7 cellular contexts compared by ENCODE assay signal in genomic region chr12:120194226-120194533, GRCh38. TPM values are rescaled to one million over a fixed set of nuclear protein-coding genes. Genes with fewer than 3 reads are reported as not detected.
DNase-seq lines count a peak whose midpoint lies in the region; ATAC-seq, FAIRE-seq and TF ChIP-seq lines count a peak whose summit lies in the region.

No MANE protein-coding gene starts in this region.

- H2AFZ ChIP-seq in H1 (ENCODE audit: low read length) (no peak overlapping the region), neuron (ENCODE audit: low read depth, low read length) (peak overlapping the region; percentile 84)

- FAIRE-seq in H1 (lab: Jason Lieb, UNC), result no peak

- H3K23ac ChIP-seq in H1 (ENCODE audit: insufficient read length), result no peak overlapping the region

- peak overlapping the region; percentile 79 to 90 (median 86) for H3K9ac ChIP-seq in H1 (replicated peaks in 1 of 4; ENCODE audit: extremely low read depth in 1 of 4, low read depth in 3 of 4, low read length in 3 of 4)

- no peak overlapping the region for H3K14ac ChIP-seq in H1 (ENCODE audit: insufficient read length)

- peak overlapping the region; percentile 77; the same call in 1 of the 2 replicates for H3K27ac ChIP-seq in H1 (ENCODE audit: low read depth, low read length)

- peak; percentile 22 for ATAC-seq in GM19395 (IDR thresholded peaks at IDR 0.05; ENCODE audit: unreplicated experiment)
- ATAC-seq in HG03571 (IDR thresholded peaks at IDR 0.05; ENCODE audit: unreplicated experiment), result no peak

- H3K27me3 ChIP-seq in MG63, result no peaks in the 10 kb centered on the region
- H3K27me3 ChIP-seq in H1 (replicated peaks in 1 of 4; ENCODE audit: control insufficient read depth in 3 of 4, extremely low read depth in 1 of 4, insufficient read depth in 3 of 4, low read length in 3 of 4), result no peaks in the 10 kb centered on the region
- no peaks in the 10 kb centered on the region for H3K27me3 ChIP-seq in neuron (ENCODE audit: insufficient read depth, low read length)

- peak overlapping the region; percentile 98 for H4K8ac ChIP-seq in H1 (ENCODE audit: extremely low read depth, insufficient read depth, low read length)

- H3K4me1 ChIP-seq in H1 (replicated peaks in 1 of 4; ENCODE audit: control insufficient read depth in 3 of 4, insufficient read depth in 4 of 4, low read length in 3 of 4) (peaks cover 0 to 3% (median under 1%) of the 10 kb centered on the region in 4 experiments; a peak in 4 of 7 replicates), neuron (ENCODE audit: insufficient read depth, low read length) (peaks cover 25% of the 10 kb centered on the region)

- no peak overlapping the region for H3K4ac ChIP-seq in H1 (replicated peaks; ENCODE audit: insufficient read length, low read depth, low read length)

- H3K4me3 ChIP-seq in MG63, result peak overlapping the region; percentile 98
- peak overlapping the region; percentile 86 to 96 (median 88) for H3K4me3 ChIP-seq in H1 (ENCODE audit: extremely low read depth in 1 of 4, insufficient read depth in 2 of 4, low read depth in 3 of 4, low read length in 4 of 4)
- peak overlapping the region; percentile 93 for H3K4me3 ChIP-seq in neuron (ENCODE audit: low read length)

- TF ChIP-seq POLR2A in H1 (IDR thresholded peaks at IDR 0.05; ENCODE audit: control extremely low read depth in 1 of 2, low read depth in 2 of 2, low read length in 2 of 2), result no peak

- no peak for TF ChIP-seq EP300 in H1 (IDR thresholded peaks at IDR 0.05; ENCODE audit: borderline replicate concordance in 1 of 2, low read depth in 2 of 2, low read length in 2 of 2)

- H2BK12ac ChIP-seq in H1 (ENCODE audit: low read depth, low read length), result no peak overlapping the region

- no peak overlapping the region for H2BK20ac ChIP-seq in H1 (ENCODE audit: low read length)

- peaks cover 13% of the 10 kb centered on the region for H3K23me2 ChIP-seq in H1 (ENCODE audit: low read depth, low read length)

- H3K9me3 ChIP-seq in MG63 (no peaks in the 10 kb centered on the region), H1 (ENCODE audit: insufficient read depth in 2 of 2, low read depth in 1 of 2, low read length in 1 of 2) (no peaks in the 10 kb centered on the region), neuron (ENCODE audit: low read length) (no peaks in the 10 kb centered on the region)

- no peak overlapping the region for H2AK5ac ChIP-seq in H1 (ENCODE audit: low read depth, low read length)

- CTCF ChIA-PET in H1 (lab: Charles Lee; ENCODE audit: partially characterized antibody), result interaction anchor here (1.2 kb wide), 1 partner anchor 34 kb away, joined by 3 read pairs; no protein-coding TSS in a partner anchor

- TF ChIP-seq RAD21 in H1 (IDR thresholded peaks at IDR 0.05 in 1 of 2, conservative IDR thresholded peaks at IDR 0.05 in 1 of 2; ENCODE audit: low read depth in 2 of 2, low read length in 2 of 2), result no peak

- TF ChIP-seq CTCF in H1 (IDR thresholded peaks at IDR 0.05; ENCODE audit: control extremely low read depth in 1 of 3, insufficient read depth in 1 of 3, low read depth in 1 of 3, low read length in 3 of 3), result no peak

- WGBS in H1 (ENCODE audit: extremely low coverage in 1 of 2, insufficient coverage in 1 of 2, insufficient read length in 1 of 2, insufficient replicate concordance in 2 of 2, low coverage in 1 of 2, low lambda C conversion rate in 2 of 2, missing lambda C conversion rate in 1 of 2), 2 experiments, result 2% methylated on average over 18 of the region's 18 CpGs; no CpG with 5 or more reads in 1 of the 2 experiments

- H3K79me2 ChIP-seq in H1 (ENCODE audit: control insufficient read depth in 1 of 2, insufficient read depth in 2 of 2, low read length in 2 of 2), result peaks cover 16 to 60% of the 10 kb centered on the region in 2 experiments

- H4K5ac ChIP-seq in H1 (ENCODE audit: insufficient read length, low read depth, low read length), result peak overlapping the region; percentile 76

- no peak overlapping the region for H2BK15ac ChIP-seq in H1 (ENCODE audit: low read length)

- POLR2A ChIA-PET in H1 (lab: Charles Lee; ENCODE audit: partially characterized antibody), result interaction anchor here (0.6 to 88.3 kb wide), 12 partner anchors 9 to 316 kb away, joined by 3 to 4270 read pairs (median 6); partner anchors contain the start of genes PXN, RAB35, RNU4-1 and RNU4-2

- H3K79me1 ChIP-seq in H1 (ENCODE audit: low read depth, low read length), result peaks cover 10% of the 10 kb centered on the region

- peaks cover 73% of the 10 kb centered on the region for H3K36me3 ChIP-seq in MG63
- H3K36me3 ChIP-seq in H1 (ENCODE audit: control insufficient read depth in 2 of 4, insufficient read depth in 4 of 4, low read length in 3 of 4), result peaks cover 22 to 51% (median 44%) of the 10 kb centered on the region in 4 experiments
- peaks cover 50% of the 10 kb centered on the region for H3K36me3 ChIP-seq in neuron (ENCODE audit: insufficient read depth, low read length)

- peak overlapping the region; percentile 84 for H3K18ac ChIP-seq in H1 (ENCODE audit: extremely low read depth, low read length)

- H4K20me1 ChIP-seq in H1 (replicated peaks in 1 of 2; ENCODE audit: control insufficient read depth in 1 of 2, insufficient read depth in 2 of 2, low read length in 2 of 2), result peaks cover 10 to 11% of the 10 kb centered on the region in 2 experiments

- H3K56ac ChIP-seq in H1 (replicated peaks; ENCODE audit: insufficient read length, low read depth, low read length), result peak overlapping the region; percentile 71

- DNase-seq in MG63, result no peak
- no peak for DNase-seq in H1 (ENCODE audit: low read depth in 1 of 2, low spot score in 2 of 2)
- DNase-seq in NCI-H524 (lab: John Stamatoyannopoulos, UW), result no peak
- DNase-seq in midbrain (lab: John Stamatoyannopoulos, UW), result no peak

- peak overlapping the region; percentile 87 for H4K91ac ChIP-seq in H1 (replicated peaks; ENCODE audit: insufficient read length, low read length)

- peak overlapping the region; percentile 74 for H2BK5ac ChIP-seq in H1 (ENCODE audit: low read depth, low read length)

- no peak overlapping the region for H2BK120ac ChIP-seq in H1 (replicated peaks; ENCODE audit: low read depth, low read length)

- H3K4me2 ChIP-seq in H1 (ENCODE audit: insufficient read depth in 1 of 2, low read depth in 2 of 2, low read length in 2 of 2), result peak overlapping the region; percentile 74 to 76

TF ChIP-seq in H1, 55 proteins besides CTCF, POLR2A, EP300 and RAD21:
- TF ChIP-seq BACH1 (IDR thresholded peaks at IDR 0.05; ENCODE audit: low read length) (no peak), HDAC2 (IDR thresholded peaks at IDR 0.05; ENCODE audit: borderline replicate concordance in 1 of 2, low read depth in 2 of 2, low read length in 2 of 2) (no peak; a peak in 1 of 4 replicates)

RNA-seq across cellular contexts. Expression of gene GCN1, which starts 0.3 kb away (rescaled TPM):
- total RNA-seq in MG63 (2014; rRNA removed; shearing (Covaris generic); ENCODE audit: low replicate concordance), result 39.6 and 76.8 TPM in 2 replicates
- 133 and 137 TPM in 2 replicates for total RNA-seq in H1 (2021; fragmentation: NEBNext Ultra II Directional; extraction: Animal tissue kit (Norgen Biotek cat#: 25700))
- 61.4 and 73.1 TPM in 2 replicates for polyA plus RNA-seq in H1 (2011; rRNA removed)
- 61.1 TPM for polyA plus RNA-seq in H1 (2011; cell fraction: cytosol; rRNA removed)
- polyA plus RNA-seq in H1 (2011; cell fraction: nucleus; rRNA removed), result 294 TPM
- 92.9 to 139 TPM (median 109 TPM) in 4 replicates for polyA plus RNA-seq in H1 (2012, experiment 1 of 2)
- polyA plus RNA-seq in H1 (2012, experiment 2 of 2), result 58.3 TPM
- 57.1 TPM for polyA plus RNA-seq in H1 (2013, experiment 1 of 2)
- 47.1 TPM for polyA plus RNA-seq in H1 (2013, experiment 2 of 2)
- 266 and 267 TPM in 2 replicates for polyA minus RNA-seq in H1 (2011; rRNA and poly(A)+ RNA removed)
- 106 TPM for polyA minus RNA-seq in H1 (2011; cell fraction: cytosol; rRNA and poly(A)+ RNA removed)
- polyA minus RNA-seq in H1 (2011; cell fraction: nucleus; rRNA and poly(A)+ RNA removed), result 194 TPM

RNA-seq across cellular contexts. Expression of gene RPLP0, which starts 6.7 kb away (rescaled TPM):
- 5,975 and 7,875 TPM in 2 replicates for total RNA-seq in MG63 (2014; rRNA removed; shearing (Covaris generic); ENCODE audit: low replicate concordance)
- total RNA-seq in H1 (2021; fragmentation: NEBNext Ultra II Directional; extraction: Animal tissue kit (Norgen Biotek cat#: 25700)), result 2,987 and 3,029 TPM in 2 replicates
- 8,838 and 10,765 TPM in 2 replicates for polyA plus RNA-seq in H1 (2011; rRNA removed)
- 10,357 TPM for polyA plus RNA-seq in H1 (2011; cell fraction: cytosol; rRNA removed)
- 6,829 TPM for polyA plus RNA-seq in H1 (2011; cell fraction: nucleus; rRNA removed)
- 4,444 to 5,241 TPM (median 4,665 TPM) in 4 replicates for polyA plus RNA-seq in H1 (2012, experiment 1 of 2)
- polyA plus RNA-seq in H1 (2012, experiment 2 of 2), result 7,158 TPM
- 4,021 TPM for polyA plus RNA-seq in H1 (2013, experiment 1 of 2)
- polyA plus RNA-seq in H1 (2013, experiment 2 of 2), result 3,982 TPM
- polyA minus RNA-seq in H1 (2011; rRNA and poly(A)+ RNA removed), result 5,851 and 5,958 TPM in 2 replicates
- polyA minus RNA-seq in H1 (2011; cell fraction: cytosol; rRNA and poly(A)+ RNA removed), result 2,113 TPM
- polyA minus RNA-seq in H1 (2011; cell fraction: nucleus; rRNA and poly(A)+ RNA removed), result 1,976 TPM
